15 cellular contexts compared by ENCODE assay signal in genomic region chr11:20474951-20475517, GRCh38.
A peak's percentile ranks its signal among the peaks of the same experiment; 100 is the strongest.
DNase-seq lines count a peak whose midpoint lies in the region; ATAC-seq and TF ChIP-seq lines count a peak whose summit lies in the region.
"Had no signal": no experiment of that assay in that cellular context is flagged by ENCODE, and none has a peak within 500 bp of the region (broad histone marks: within the 10 kb centered on the region; RNA-seq: fewer than 3 reads in every experiment).

No MANE protein-coding gene starts in this region.

- H3K9me3 Mint-ChIP-seq in Caco-2 (ENCODE audit: unreplicated experiment), result no peaks in the 10 kb centered on the region
- H3K9me3 Mint-ChIP-seq: activated naive CD4-positive, alpha-beta T cell treated with anti-CD3 and anti-CD28 coated beads for 36 hours had no signal

- 89 to 96% methylated on average over 2 of the region's 2 CpGs for WGBS in heart right ventricle, 2 donors

- H3K9me3 ChIP-seq in heart right ventricle, result peaks cover 0 to 11% (median 0%) of the 10 kb centered on the region in 11 donors
- H3K9me3 ChIP-seq in upper lobe of right lung, result no peaks in the 10 kb centered on the region
- no peaks in the 10 kb centered on the region for H3K9me3 ChIP-seq in Caco-2

- H3K27me3 ChIP-seq in heart right ventricle, result no peaks in the 10 kb centered on the region
- no peaks in the 10 kb centered on the region for H3K27me3 ChIP-seq in upper lobe of right lung
- H3K27me3 ChIP-seq in Caco-2 (replicated peaks; ENCODE audit: control insufficient read depth, insufficient read depth, low read length), result no peaks in the 10 kb centered on the region

- POLR2A ChIA-PET in Caco-2 (lab: Charles Lee), result no interaction called here

- no peak for TF ChIP-seq CTCF in heart right ventricle (IDR thresholded peaks at IDR 0.05)
- TF ChIP-seq CTCF in epithelial cell of esophagus (IDR thresholded peaks at IDR 0.05; ENCODE audit: insufficient read depth, low read depth, low read length, missing control alignments), result no peak
- no peak for TF ChIP-seq CTCF in upper lobe of right lung (IDR thresholded peaks at IDR 0.05)
- no peak for TF ChIP-seq CTCF in Caco-2 (IDR thresholded peaks at IDR 0.05; ENCODE audit: insufficient read depth in 1 of 2, low read depth in 1 of 2, low read length in 1 of 2, severe bottlenecking in 1 of 2, unreplicated experiment in 1 of 2)

- no peak overlapping the region for H3K27ac Mint-ChIP-seq in Caco-2 (ENCODE audit: unreplicated experiment)
- H3K27ac Mint-ChIP-seq: activated naive CD4-positive, alpha-beta T cell treated with anti-CD3 and anti-CD28 coated beads for 36 hours had no signal

- no peak overlapping the region for H3K4me3 Mint-ChIP-seq in Caco-2 (ENCODE audit: unreplicated experiment)
- H3K4me3 Mint-ChIP-seq: activated naive CD4-positive, alpha-beta T cell treated with anti-CD3 and anti-CD28 coated beads for 36 hours had no signal

- no peak overlapping the region for H3K4me3 ChIP-seq in heart right ventricle
- no peak overlapping the region for H3K4me3 ChIP-seq in epithelial cell of esophagus (ENCODE audit: low read length)
- H3K4me3 ChIP-seq in upper lobe of right lung, result no peak overlapping the region
- no peak overlapping the region for H3K4me3 ChIP-seq in Caco-2 (ENCODE audit: low read depth, low read length)
- H3K4me3 ChIP-seq: lung had no signal

- no TSS peak for BruUV-seq in Caco-2 (replicated peaks; lab: Mats Ljungman, UMichigan)

- CTCF ChIA-PET in Caco-2 (lab: Charles Lee), result no interaction called here

- H3K36me3 Mint-ChIP-seq in Caco-2 (ENCODE audit: insufficient read depth, unreplicated experiment), result peaks cover 19% of the 10 kb centered on the region

- H3K36me3 ChIP-seq in heart right ventricle (peaks cover 0 to 10% (median 5%) of the 10 kb centered on the region in 9 donors), upper lobe of right lung (no peaks in the 10 kb centered on the region), Caco-2 (ENCODE audit: control insufficient read depth, insufficient read depth, low read length) (peaks cover 2% of the 10 kb centered on the region)

- no peak for DNase-seq in heart right ventricle
- no peak for DNase-seq in Right ventricle myocardium inferior (ENCODE audit: missing footprints)
- peak; percentile 85 for DNase-seq in NOMO-1 treated with DMSO at 0.1 percent for 48 hours (lab: John Stamatoyannopoulos, UW; ENCODE audit: unreplicated experiment)
- peak; percentile 63 for DNase-seq in epithelial cell of esophagus (ENCODE audit: low read depth)
- DNase-seq in upper lobe of right lung, result no peak
- no peak for DNase-seq in putamen (ENCODE audit: low spot score)
- DNase-seq in Caco-2, result no peak
- no peak for DNase-seq in activated naive CD4-positive, alpha-beta T cell treated with Interleukin-2 at 50 U/mL for 16 hours
- DNase-seq: activated naive CD4-positive, alpha-beta T cell treated with anti-CD3 and anti-CD28 coated beads for 36 hours; DMS53; NCI-H1092 treated with DMSO at 0.1 percent for 48 hours; T1000; trophoblast cell had no signal

- ATAC-seq in heart right ventricle (no peak), Right ventricle myocardium inferior (no peak), upper lobe of right lung (peak; percentile 24)

- no peaks in the 10 kb centered on the region for H3K4me1 Mint-ChIP-seq in Caco-2 (ENCODE audit: low read depth, unreplicated experiment)

- H3K27ac ChIP-seq in heart right ventricle, result peak overlapping the region in 7 of 10 donors; percentile 7 to 75 (median 41)
- H3K27ac ChIP-seq in upper lobe of right lung, result peak overlapping the region; percentile 2
- H3K27ac ChIP-seq: parathyroid adenoma had no signal

- H3K4me1 ChIP-seq in heart right ventricle, result peaks cover 0 to 23% (median 15%) of the 10 kb centered on the region in 9 donors
- H3K4me1 ChIP-seq in upper lobe of right lung, result peaks cover 4% of the 10 kb centered on the region
- H3K4me1 ChIP-seq in Caco-2, result peaks cover 5% of the 10 kb centered on the region; the same call in 1 of the 2 replicates
- H3K4me1 ChIP-seq: parathyroid adenoma had no signal

- intact Hi-C loops in heart right ventricle (cut with DNase I) (no loop called here), Right ventricle myocardium inferior (cut with DNase I) (no loop called here), upper lobe of right lung (cut with DNase I) (no loop called here), Caco-2 (cut with micrococcal nuclease; ENCODE audit: unreplicated experiment) (no loop called here)

- H3K27me3 Mint-ChIP-seq in Caco-2 (ENCODE audit: insufficient read depth, unreplicated experiment), result no peaks in the 10 kb centered on the region

Comparison
In these comparisons a context has a peak if more than half of its experiments do, and no peak if none do; other contexts are left out.
1. DNase-seq: peak in NOMO-1 treated with DMSO at 0.1 percent for 48 hours (single experiment) and epithelial cell of esophagus (single experiment); none in heart right ventricle (0 of 2), Right ventricle myocardium inferior (single experiment), upper lobe of right lung (single experiment), putamen (single experiment), Caco-2 (0 of 2) and activated naive CD4-positive, alpha-beta T cell treated with Interleukin-2 at 50 U/mL for 16 hours (single experiment).